Comparison of ENCODE assay signal across 25 cellular contexts in genomic region chr6:50362706-50363105, GRCh38.
"Had no signal": no experiment of that assay in that cellular context is flagged by ENCODE, and none has a peak within 500 bp of the region (broad histone marks: within the 10 kb centered on the region; RNA-seq: fewer than 3 reads in every experiment).

No MANE protein-coding gene starts in this region.

- DNase-seq: activated CD4-positive, alpha-beta T cell treated with anti-CD3 and anti-CD28 coated beads for 4 hours; activated CD8-positive, alpha-beta memory T cell treated with anti-CD3 and anti-CD28 coated beads, Interleukin-2, amount 50 U/mL, for 4 hours; activated CD8-positive, alpha-beta T cell treated with anti-CD3 and anti-CD28 coated beads for 36 hours; activated gamma-delta T cell treated with Interleukin-2 at 50 U/mL for 16 hours; activated naive CD4-positive, alpha-beta T cell treated with anti-CD3 and anti-CD28 coated beads, Interleukin-2, amount 10 ng/mL, durations not matched to agents 7 days and 5 days; activated naive CD8-positive, alpha-beta T cell treated with anti-CD3 and anti-CD28 coated beads for 36 hours; activated T-cell treated with anti-CD3 and anti-CD28 coated beads, Interleukin-2, amount 50 U/mL, for 72 hours; brain microvascular endothelial cell; caudate nucleus; MM.1S; NCI-H1105 treated with DMSO at 0.1 percent for 48 hours; NCI-H1930; NCI-H2171 treated with DMSO at 0.1 percent for 48 hours; NCI-H345; NCI-H510A; NCI-H526 treated with DMSO at 0.1 percent for 48 hours; NCI-H82; NK-92 treated with Interleukin-12 subunit alpha and Interleukin-12 subunit beta, amount 100 ng/mL, for 24 hours; OCI-M1; RPMI8226; SK-N-SH; T-helper 1 cell; WERI-Rb-1 had no signal

- ATAC-seq: activated CD8-positive, alpha-beta T cell treated with anti-CD3 and anti-CD28 coated beads for 36 hours; activated T-cell treated with anti-CD3 and anti-CD28 coated beads, Interleukin-2, amount 50 U/mL, for 72 hours; Panc1; Right ventricle myocardium inferior had no signal
